ENCODE assay signal across 8 cellular contexts in the genomic region with DNA sequence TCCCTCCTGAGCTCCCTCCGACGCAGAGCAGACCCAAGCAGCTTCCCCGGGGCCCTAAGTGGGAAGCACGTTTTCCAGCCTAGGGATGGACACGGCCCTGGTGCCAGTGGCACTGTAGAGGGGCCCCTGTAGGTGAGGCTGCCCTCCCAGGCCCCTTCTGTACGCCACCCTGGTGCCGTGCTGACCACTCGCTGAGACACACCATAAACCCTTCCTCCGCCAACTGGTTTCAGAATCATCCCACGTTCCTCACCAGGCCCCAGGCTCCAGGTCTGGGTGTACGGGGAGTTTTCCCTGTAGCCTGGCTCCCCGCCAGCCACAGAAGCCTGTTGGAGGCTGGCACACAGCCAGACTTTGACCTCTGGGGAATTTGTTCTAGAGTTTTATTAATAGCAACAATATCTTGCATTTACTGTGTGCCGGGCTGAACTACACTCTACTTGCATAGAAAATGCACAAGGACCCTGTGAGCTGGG. TPM values are rescaled to one million over a fixed set of nuclear protein-coding genes. Genes with fewer than 3 reads are reported as not detected.
DNase-seq lines count a peak whose midpoint lies in the region; TF ChIP-seq lines count a peak whose summit lies in the region.
"Had no signal": no experiment of that assay in that cellular context is flagged by ENCODE, and none has a peak within 500 bp of the region (broad histone marks: within the 10 kb centered on the region; RNA-seq: fewer than 3 reads in every experiment).

No MANE protein-coding gene starts in this region.

- 46 to 60% methylated on average over 4 to 13 of the region's 13 CpGs for WGBS in transverse colon (ENCODE audit: low coverage in 1 of 2), 2 donors

- in situ Hi-C loops in transverse colon (cut with MboI; ENCODE audit: low pct_ligation_motif_present in 1 of 4, low pct_unique_long_range_greater_than_20kb in 1 of 4, low sequenced_read_pairs in 3 of 4): no loop called here

- H3K27me3 ChIP-seq in transverse colon: no peaks in the 10 kb centered on the region
- H3K27me3 ChIP-seq: dorsolateral prefrontal cortex had no signal

- H3K4me3 ChIP-seq in fibroblast of mammary gland (ENCODE audit: control insufficient read depth, low read depth, low read length) (no peak overlapping the region), transverse colon (no peak overlapping the region)
- H3K4me3 ChIP-seq: dorsolateral prefrontal cortex had no signal

- H3K27ac ChIP-seq in transverse colon: peak overlapping the region in 3 of 4 donors; percentile 40 to 48 (median 42)
- H3K27ac ChIP-seq: 22Rv1 had no signal

- intact Hi-C loops in transverse colon (cut with DNase I; ENCODE audit: low total_unique reads): no loop called here

- peaks cover 12 to 23% (median 17%) of the 10 kb centered on the region in 4 donors for H3K4me1 ChIP-seq in transverse colon

- TF ChIP-seq POLR2A in transverse colon (IDR thresholded peaks at IDR 0.05): no peak

- peak; percentile 65 for DNase-seq in DMS53 (lab: John Stamatoyannopoulos, UW)
- DNase-seq in DMS53 treated with DMSO at 0.1 percent for 48 hours (lab: John Stamatoyannopoulos, UW; ENCODE audit: unreplicated experiment): no peak
- peak; percentile 87 for DNase-seq in fibroblast of mammary gland (ENCODE audit: low read depth)
- DNase-seq in transverse colon: peak; percentile 64
- no peak for DNase-seq in T-helper 1 cell
- no peak for DNase-seq in activated CD4-positive, CD25-positive, alpha-beta regulatory T cell treated with anti-CD3 and anti-CD28 coated beads, Interleukin-2, amount 50 U/mL, for 72 hours
- DNase-seq: dorsolateral prefrontal cortex had no signal

- H3K36me3 ChIP-seq in transverse colon: no peaks in the 10 kb centered on the region

- no peak for TF ChIP-seq EP300 in transverse colon (IDR thresholded peaks at IDR 0.05; ENCODE audit: low read depth)

- no peak for TF ChIP-seq CTCF in fibroblast of mammary gland (conservative IDR thresholded peaks at IDR 0.05; ENCODE audit: control insufficient read depth, insufficient read depth, low read depth, low read length)
- no peak for TF ChIP-seq CTCF in transverse colon (IDR thresholded peaks at IDR 0.05)

- H3K9me3 ChIP-seq in transverse colon: no peaks in the 10 kb centered on the region

RNA-seq across cellular contexts. Expression of a gene that starts 18.2 kb away (rescaled TPM):
- not detected for total RNA-seq in transverse colon

RNA-seq across cellular contexts. Expression of a gene that starts 26.7 kb away (rescaled TPM):
- total RNA-seq in transverse colon: 1,000 to 10,000 TPM in 3 of 4 donors, 100 to 1,000 TPM in 1; 498 to 3,953 (median 1,382) TPM

RNA-seq across cellular contexts. Expression of a gene that starts 26.9 kb away (rescaled TPM):
- total RNA-seq in transverse colon: 10 to 100 TPM in 3 of 4 donors, 1 to 10 TPM in 1; 9.8 to 37.0 (median 22.8) TPM

RNA-seq across cellular contexts. Expression of a gene that starts 58.1 kb away (rescaled TPM):
- 10 to 100 TPM in 3 of 4 donors, 1 to 10 TPM in 1; 9.4 to 59.1 (median 16.0) TPM for total RNA-seq in transverse colon

Comparison
In these comparisons a context has a peak if more than half of its experiments do, and no peak if none do; other contexts are left out.
1. DNase-seq: peak in DMS53 (single experiment), fibroblast of mammary gland (single experiment) and transverse colon (single experiment); none in DMS53 treated with DMSO at 0.1 percent for 48 hours (single experiment), T-helper 1 cell (0 of 5) and activated CD4-positive, CD25-positive, alpha-beta regulatory T cell treated with anti-CD3 and anti-CD28 coated beads, Interleukin-2, amount 50 U/mL, for 72 hours (single experiment).